ENCODE assay signal across 8 cellular contexts in genomic region chr12:49698619-49699545, GRCh38. TPM values are rescaled to one million over a fixed set of nuclear protein-coding genes. Genes with fewer than 3 reads are reported as not detected.
DNase-seq lines count a peak whose midpoint lies in the region; ATAC-seq and TF ChIP-seq lines count a peak whose summit lies in the region.

No MANE protein-coding gene starts in this region.

- peaks cover 14 to 33% of the 10 kb centered on the region in 2 experiments; a peak in 3 of 4 replicates for H3K4me1 ChIP-seq in SK-N-SH (ENCODE audit: control insufficient read depth in 1 of 2, insufficient read depth in 2 of 2, low read depth in 1 of 2, low read length in 1 of 2)
- H3K4me1 ChIP-seq in left lung = peaks cover 27 to 52% of the 10 kb centered on the region in 2 donors

- CTCF ChIA-PET in AG04450 (lab: Charles Lee) = interaction anchor here (0.8 kb wide), 1 partner anchor 9 kb away, joined by 6 read pairs; no protein-coding TSS in a partner anchor
- CTCF ChIA-PET in SK-N-SH (lab: Yijun Ruan, JAX) = interaction anchor here (2.0 to 4.2 kb wide), 3 partner anchors 7 to 356 kb away, joined by 5 to 15 read pairs (median 5); partner anchors contain the start of gene FMNL3
- CTCF ChIA-PET in HEK293T (lab: Yijun Ruan, JAX) = interaction anchor here (0.7 kb wide), 1 partner anchor 65 kb away, joined by 3 read pairs; no protein-coding TSS in a partner anchor

- peak overlapping the region; percentile 71 for H3K4me2 ChIP-seq in SK-N-SH

- intact Hi-C loops in left lung (cut with DNase I) = no loop called here

- no peaks in the 10 kb centered on the region for H3K9me2 ChIP-seq in SK-N-SH

- TF ChIP-seq CTCF in AG04450 (IDR thresholded peaks at IDR 0.05; ENCODE audit: low read depth, low read length) = no peak
- no peak for TF ChIP-seq CTCF in SK-N-SH (IDR thresholded peaks at IDR 0.05)
- TF ChIP-seq CTCF in left lung (IDR thresholded peaks at IDR 0.05) = no peak

- H3K36me3 ChIP-seq in SK-N-SH (replicated peaks in 1 of 2; ENCODE audit: control insufficient read depth in 1 of 2, insufficient read depth in 2 of 2, low read length in 1 of 2) (no peaks in the 10 kb centered on the region), left lung (no peaks in the 10 kb centered on the region)

- ATAC-seq in GM19035 (IDR thresholded peaks at IDR 0.05; ENCODE audit: unreplicated experiment) (peak; percentile 68), HG03108 (IDR thresholded peaks at IDR 0.05; ENCODE audit: unreplicated experiment) (peak; percentile 64), left lung (peak; percentile 90)

- peaks cover 95% of the 10 kb centered on the region for H3K79me2 ChIP-seq in SK-N-SH (ENCODE audit: insufficient read depth)

- no peak for TF ChIP-seq RAD21 in SK-N-SH (IDR thresholded peaks at IDR 0.05; ENCODE audit: low read length)

- 66% methylated on average over 7 of the region's 8 CpGs for WGBS in SK-N-SH (ENCODE audit: low lambda C conversion rate)

- no peak for DNase-seq in AG04450 (ENCODE audit: low read depth, low spot score)
- no peak for DNase-seq in SK-N-SH
- DNase-seq in caudate nucleus (lab: John Stamatoyannopoulos, UW) = peak in 4 of 61 donors; percentile 4 to 17 (median 8)
- DNase-seq in left lung = no peak
- DNase-seq in substantia nigra (lab: John Stamatoyannopoulos, UW) = peak in 14 of 49 donors; percentile 2 to 46 (median 16)
- no peak for DNase-seq in HEK293T (ENCODE audit: extremely low spot score)

- H3K4me3 ChIP-seq in AG04450 (ENCODE audit: low read depth, low read length) (no peak overlapping the region), SK-N-SH (ENCODE audit: low read depth in 2 of 2, low read length in 1 of 2) (peak overlapping the region in 1 of 2 experiments; percentile 0; a peak in 1 of 4 replicates), left lung (no peak overlapping the region)

- peaks cover 50% of the 10 kb centered on the region for H4K20me1 ChIP-seq in SK-N-SH (ENCODE audit: insufficient read depth)

- H3K27me3 ChIP-seq in AG04450 (ENCODE audit: control insufficient read depth, insufficient read depth, low read length) (no peaks in the 10 kb centered on the region), SK-N-SH (ENCODE audit: insufficient read depth) (no peaks in the 10 kb centered on the region), left lung (no peaks in the 10 kb centered on the region)

- H2AFZ ChIP-seq in SK-N-SH (ENCODE audit: low read depth) = no peak overlapping the region

- H3K27ac ChIP-seq in AG04450 (ENCODE audit: low read depth, low read length) (peak overlapping the region; percentile 73), SK-N-SH (ENCODE audit: low read depth in 2 of 2, low read length in 1 of 2) (peak overlapping the region in 1 of 2 experiments; percentile 80; a peak in 3 of 4 replicates), caudate nucleus (ENCODE audit: low read depth, low read length) (peak overlapping the region; percentile 50), left lung (peak overlapping the region; percentile 51 to 79), substantia nigra (ENCODE audit: low read depth, low read length, poor library complexity, severe bottlenecking) (peak overlapping the region; percentile 49)

- no peak for TF ChIP-seq EP300 in SK-N-SH (IDR thresholded peaks at IDR 0.05; ENCODE audit: borderline replicate concordance in 1 of 2, low read depth in 1 of 2, low read length in 1 of 2)

- POLR2A ChIA-PET in AG04450 (lab: Yijun Ruan, JAX) (interaction anchor here (1.6 kb wide), 1 partner anchor 26 kb away, joined by 4 read pairs; no protein-coding TSS in a partner anchor), SK-N-SH (lab: Yijun Ruan, JAX) (no interaction called here), HEK293T (lab: Yijun Ruan, JAX) (no interaction called here)

- H3K9ac ChIP-seq in SK-N-SH = peak overlapping the region; percentile 26; the same call in 1 of the 2 replicates

- H3K9me3 ChIP-seq in AG04450 (ENCODE audit: control insufficient read depth, insufficient read depth, low read length) = no peaks in the 10 kb centered on the region
- H3K9me3 ChIP-seq in SK-N-SH = no peaks in the 10 kb centered on the region
- H3K9me3 ChIP-seq in left lung = no peaks in the 10 kb centered on the region

- peaks cover 31% of the 10 kb centered on the region for H3F3A ChIP-seq in SK-N-SH (replicated peaks; ENCODE audit: insufficient read depth)

TF ChIP-seq in SK-N-SH, 30 proteins besides CTCF, POLR2A, EP300 and RAD21:
- TF ChIP-seq MAX (IDR thresholded peaks at IDR 0.05; ENCODE audit: low read depth) (0 out of 2 replicates have a peak, but pooled peaks have one; percentile 15), TCF12 (IDR thresholded peaks at IDR 0.05) (peak; percentile 21; the same call in 1 of the 2 replicates), PBX3 (IDR thresholded peaks at IDR 0.05) (peak; percentile 36; the same call in 1 of the 2 replicates), FOSL2 (IDR thresholded peaks at IDR 0.05; ENCODE audit: borderline replicate concordance, low read depth) (peak; percentile 31; the same call in 1 of the 2 replicates), SIN3A (IDR thresholded peaks at IDR 0.05; ENCODE audit: borderline replicate concordance, low read depth, low read length) (0 out of 2 replicates have a peak, but pooled peaks have one; percentile 51), MEF2A (IDR thresholded peaks at IDR 0.05; ENCODE audit: borderline replicate concordance, low read depth) (no peak), POLR2AphosphoS5 (IDR thresholded peaks at IDR 0.05; ENCODE audit: low read depth, low read length) (no peak), RCOR1 (IDR thresholded peaks at IDR 0.05; ENCODE audit: low read length) (no peak), TEAD4 (IDR thresholded peaks at IDR 0.05; ENCODE audit: borderline replicate concordance, insufficient read depth) (no peak)

TF ChIP-seq in HEK293T, 16 proteins besides CTCF, POLR2A, EP300 and RAD21:
- TF ChIP-seq CTBP1 (IDR thresholded peaks at IDR 0.05; ENCODE audit: borderline replicate concordance) = no peak
- TF ChIP-seq ARNT (IDR thresholded peaks at IDR 0.05) = no peak
- TF ChIP-seq SUZ12 (IDR thresholded peaks at IDR 0.05) = no peak
- TF ChIP-seq ZNF384 (IDR thresholded peaks at IDR 0.05) = no peak
- TF ChIP-seq L3MBTL2 (conservative IDR thresholded peaks at IDR 0.05) = no peak
- TF ChIP-seq PKNOX1 (IDR thresholded peaks at IDR 0.05) = no peak
- no peak for TF ChIP-seq FOXM1 (IDR thresholded peaks at IDR 0.05; ENCODE audit: borderline replicate concordance)
- TF ChIP-seq TARDBP (IDR thresholded peaks at IDR 0.05) = no peak
- TF ChIP-seq HDGF (IDR thresholded peaks at IDR 0.05; ENCODE audit: borderline replicate concordance) = no peak
- TF ChIP-seq ELF4 (IDR thresholded peaks at IDR 0.05) = no peak
- TF ChIP-seq NFRKB (IDR thresholded peaks at IDR 0.05) = no peak
- no peak for TF ChIP-seq FOXK2 (IDR thresholded peaks at IDR 0.05)
- TF ChIP-seq FOXA1 (IDR thresholded peaks at IDR 0.05) = no peak
- TF ChIP-seq LEF1 (IDR thresholded peaks at IDR 0.05; ENCODE audit: borderline replicate concordance) = no peak
- no peak for TF ChIP-seq SP1 (IDR thresholded peaks at IDR 0.05)
- no peak for TF ChIP-seq BHLHE40 (IDR thresholded peaks at IDR 0.05; ENCODE audit: borderline replicate concordance)

RNA-seq across cellular contexts. Expression of gene FMNL3, which starts 8.3 kb away (rescaled TPM):
- polyA plus RNA-seq in AG04450 (2011; rRNA removed) (15.8 and 16.1 TPM in 2 replicates), SK-N-SH (2012; rRNA removed) (10.2 and 13.1 TPM in 2 replicates)
- 46.7 and 51.6 TPM in 2 replicates for polyA minus RNA-seq in AG04450 (2011; rRNA and poly(A)+ RNA removed)
- polyA plus RNA-seq in SK-N-SH (2012; cell fraction: cytosol; rRNA removed) = 6.6 and 8.8 TPM in 2 replicates
- polyA plus RNA-seq in SK-N-SH (2012; cell fraction: nucleus; rRNA removed) = 19.5 and 24.9 TPM in 2 replicates
- total RNA-seq in left lung = 10 to 100 TPM; 30.0 to 33.0 TPM

RNA-seq across cellular contexts. Expression of gene TMBIM6, which starts 42.5 kb away (rescaled TPM):
- polyA plus RNA-seq in AG04450 (2011; rRNA removed) (711 and 906 TPM in 2 replicates), SK-N-SH (2012; rRNA removed) (290 and 360 TPM in 2 replicates)
- 268 and 289 TPM in 2 replicates for polyA minus RNA-seq in AG04450 (2011; rRNA and poly(A)+ RNA removed)
- 355 TPM in 2 replicates for polyA plus RNA-seq in SK-N-SH (2012; cell fraction: cytosol; rRNA removed)
- 242 and 304 TPM in 2 replicates for polyA plus RNA-seq in SK-N-SH (2012; cell fraction: nucleus; rRNA removed)
- total RNA-seq in left lung = 100 to 1,000 TPM; 791 to 876 TPM
